Comparison of ENCODE assay signal across 8 cellular contexts in genomic region chr17:17356149-17356930, GRCh38. TPM values are rescaled to one million over a fixed set of nuclear protein-coding genes. Genes with fewer than 3 reads are reported as not detected.
DNase-seq lines count a peak whose midpoint lies in the region; ATAC-seq, FAIRE-seq and TF ChIP-seq lines count a peak whose summit lies in the region.

No MANE protein-coding gene starts in this region.

- no peaks in the 10 kb centered on the region for H3K4me1 Mint-ChIP-seq in Caco-2 (ENCODE audit: low read depth, unreplicated experiment)

- H3K4me1 ChIP-seq in Caco-2, result peaks cover 5% of the 10 kb centered on the region; the same call in 1 of the 2 replicates
- H3K4me1 ChIP-seq in NT2/D1 (ENCODE audit: insufficient read depth, insufficient read length), result peaks cover 5% of the 10 kb centered on the region
- H3K4me1 ChIP-seq in mucosa of descending colon (ENCODE audit: low read depth), result no peaks in the 10 kb centered on the region

- no peak overlapping the region for H3K4me3 Mint-ChIP-seq in Caco-2 (ENCODE audit: unreplicated experiment)

- H3K9ac ChIP-seq in NT2/D1 (ENCODE audit: insufficient read length, low read depth), result no peak overlapping the region

- POLR2A ChIA-PET in Caco-2 (lab: Charles Lee), result no interaction called here

- CTCF ChIA-PET in Caco-2 (lab: Charles Lee), result interaction anchor here (0.8 to 2.8 kb wide), 5 partner anchors 32 to 257 kb away, joined by 3 to 15 read pairs (median 3); partner anchors contain the start of gene RASD1

- peak; percentile 80 for FAIRE-seq in HTR-8/SVneo (lab: Jason Lieb, UNC)

- no TSS peak for BruUV-seq in Caco-2 (replicated peaks; lab: Mats Ljungman, UMichigan)

- no peak overlapping the region for H3K4me3 ChIP-seq in Caco-2 (ENCODE audit: low read depth, low read length)
- H3K4me3 ChIP-seq in NT2/D1 (ENCODE audit: insufficient read length, low read depth), result no peak overlapping the region
- H3K4me3 ChIP-seq in epithelial cell of esophagus (ENCODE audit: low read length), result no peak overlapping the region
- H3K4me3 ChIP-seq in mucosa of descending colon, result no peak overlapping the region

- intact Hi-C loops in Caco-2 (cut with micrococcal nuclease; ENCODE audit: unreplicated experiment), result loop anchor here (1.0 to 5.0 kb wide), 6 partner anchors 32 to 257 kb away; partner anchors contain the start of gene RASD1
- intact Hi-C loops in mucosa of descending colon (cut with DNase I, micrococcal nuclease), result loop anchor here in 1 of 2 donors (5.0 kb wide), 1 partner anchor 286 kb away; no protein-coding TSS in a partner anchor

- H3K9me3 Mint-ChIP-seq in Caco-2 (ENCODE audit: unreplicated experiment), result peaks cover 28% of the 10 kb centered on the region

- ATAC-seq in mucosa of descending colon (peak; percentile 91), GM18519 (IDR thresholded peaks at IDR 0.05; ENCODE audit: low FRiP score, unreplicated experiment) (no peak)

- peak overlapping the region; percentile 40 for H3K27ac Mint-ChIP-seq in Caco-2 (ENCODE audit: unreplicated experiment)

- H3K36me3 Mint-ChIP-seq in Caco-2 (ENCODE audit: insufficient read depth, unreplicated experiment), result no peaks in the 10 kb centered on the region

- TF ChIP-seq CTCF in Caco-2 (IDR thresholded peaks at IDR 0.05; ENCODE audit: insufficient read depth in 1 of 2, low read depth in 1 of 2, low read length in 1 of 2, severe bottlenecking in 1 of 2, unreplicated experiment in 1 of 2), result peak; percentile 99 to 100
- TF ChIP-seq CTCF in epithelial cell of esophagus (IDR thresholded peaks at IDR 0.05; ENCODE audit: insufficient read depth, low read depth, low read length, missing control alignments), result peak; percentile 100
- TF ChIP-seq CTCF in mucosa of descending colon (IDR thresholded peaks at IDR 0.05), result peak; percentile 97

- H3K9me3 ChIP-seq in Caco-2 (0 out of 2 replicates have a peak, but pooled peaks cover 4% of the 10 kb centered on the region), NT2/D1 (ENCODE audit: insufficient read depth, low read length) (peaks cover 10% of the 10 kb centered on the region; the same call in 1 of the 2 replicates), mucosa of descending colon (no peaks in the 10 kb centered on the region)

- H3K36me3 ChIP-seq in Caco-2 (ENCODE audit: control insufficient read depth, insufficient read depth, low read length), result no peaks in the 10 kb centered on the region
- H3K36me3 ChIP-seq in NT2/D1 (ENCODE audit: insufficient read depth, insufficient read length, low read length), result no peaks in the 10 kb centered on the region
- H3K36me3 ChIP-seq in mucosa of descending colon (ENCODE audit: low read depth), result no peaks in the 10 kb centered on the region

- no peaks in the 10 kb centered on the region for H3K27me3 Mint-ChIP-seq in Caco-2 (ENCODE audit: insufficient read depth, unreplicated experiment)

- H3K27me3 ChIP-seq in Caco-2 (replicated peaks; ENCODE audit: control insufficient read depth, insufficient read depth, low read length), result no peaks in the 10 kb centered on the region
- H3K27me3 ChIP-seq in NT2/D1 (ENCODE audit: insufficient read depth, insufficient read length), result no peaks in the 10 kb centered on the region

- DNase-seq in Caco-2 (peak; percentile 83 to 87), HTR-8/SVneo (ENCODE audit: insufficient read length, low spot score) (peak; percentile 97), NT2/D1 (ENCODE audit: low read depth, low spot score) (peak; percentile 66), epithelial cell of esophagus (ENCODE audit: low read depth) (peak; percentile 83), mucosa of descending colon (peak in 2 of 3 donors; percentile 82 to 84)
- DNase-seq in activated CD8-positive, alpha-beta memory T cell treated with anti-CD3 and anti-CD28 coated beads, Interleukin-2, amount 50 U/mL, for 24 hours (ENCODE audit: extremely low read depth), result peak; percentile 37
- peak; percentile 24 to 29 for DNase-seq in stimulated activated CD8-positive, alpha-beta memory T cell treated with anti-CD3 and anti-CD28 coated beads, Interleukin-4, amount 100 ng/mL, for 4 hours (ENCODE audit: low read depth in 2 of 2, low spot score in 1 of 2)

RNA-seq across cellular contexts. Expression of gene NT5M, which starts 53.2 kb away (rescaled TPM):
- total RNA-seq in Caco-2 (2022) (0.86 and 1.3 TPM in 2 replicates), mucosa of descending colon (1 to 10 TPM; 1.7 to 4.5 (median 2.2) TPM)

Comparison
In these comparisons a context has a peak if more than half of its experiments do, and no peak if none do; other contexts are left out.
1. DNase-seq: peak in every context shown above with its lines; median percentile 97 in HTR-8/SVneo; 85 in Caco-2; 83 in epithelial cell of esophagus; 83 in mucosa of descending colon; 66 in NT2/D1; 37 in activated CD8-positive, alpha-beta memory T cell treated with anti-CD3 and anti-CD28 coated beads, Interleukin-2, amount 50 U/mL, for 24 hours; 26 in stimulated activated CD8-positive, alpha-beta memory T cell treated with anti-CD3 and anti-CD28 coated beads, Interleukin-4, amount 100 ng/mL, for 4 hours.